Comparison of ENCODE assay signal across 8 cellular contexts in the genomic region with DNA sequence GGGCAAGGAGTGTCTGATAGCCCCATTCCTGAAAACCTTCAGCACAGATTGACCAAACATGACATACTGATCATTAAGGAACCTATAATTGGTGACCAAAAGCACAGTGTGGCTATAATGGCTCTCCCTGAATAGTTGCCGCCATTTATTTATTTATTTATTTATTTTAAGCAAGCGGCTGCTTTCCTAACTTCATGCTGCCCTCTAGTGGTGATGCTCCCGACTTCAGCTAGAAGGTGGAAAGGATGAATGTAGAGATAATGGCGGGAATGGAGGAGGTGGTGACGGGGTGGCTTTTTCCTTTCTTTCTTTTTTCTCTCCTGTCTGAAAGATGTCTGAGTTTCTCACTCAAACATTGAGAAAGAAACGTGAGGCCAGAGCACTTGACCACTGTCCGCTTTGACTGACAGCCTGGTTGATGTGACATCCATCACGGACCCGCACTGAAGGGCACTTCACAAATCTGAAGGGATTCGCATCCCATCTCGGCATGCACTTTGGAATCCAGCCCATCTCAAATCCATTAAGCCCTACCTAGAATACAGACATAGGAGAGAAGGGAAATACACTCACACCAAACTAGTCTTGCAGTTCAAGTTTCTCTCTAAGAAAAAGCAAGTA.
DNase-seq lines count a peak whose midpoint lies in the region; ATAC-seq, FAIRE-seq and TF ChIP-seq lines count a peak whose summit lies in the region.

No MANE protein-coding gene starts in this region.

- H3K36me3 ChIP-seq in suprapubic skin: no peaks in the 10 kb centered on the region

- H3K27me3 ChIP-seq in suprapubic skin: no peaks in the 10 kb centered on the region

- peak; percentile 66 for ATAC-seq in HG03520 (IDR thresholded peaks at IDR 0.05; ENCODE audit: unreplicated experiment)

- H3K4me1 ChIP-seq in suprapubic skin: peaks cover 3% of the 10 kb centered on the region

- no peak overlapping the region for H3K27ac ChIP-seq in suprapubic skin

- FAIRE-seq in GM18507 (lab: Jason Lieb, UNC): peak; percentile 59

- no peak for TF ChIP-seq POLR2A in suprapubic skin (IDR thresholded peaks at IDR 0.05)

- H3K4me3 ChIP-seq in epithelial cell of proximal tubule (ENCODE audit: low read depth, low read length) (no peak overlapping the region), suprapubic skin (no peak overlapping the region)

- WGBS in suprapubic skin: 27% methylated on average over 11 of the region's 11 CpGs

- DNase-seq in AG08395 (ENCODE audit: low spot score) (peak; percentile 64), GM18507 (ENCODE audit: extremely low spot score, insufficient read length, low read depth) (peak; percentile 8), NCI-H460 (ENCODE audit: extremely low read depth, low read depth) (peak; percentile 85), epithelial cell of proximal tubule (ENCODE audit: low read depth) (peak; percentile 20), middle frontal gyrus (ENCODE audit: extremely low spot score, low spot score) (peak; percentile 73), suprapubic skin (ENCODE audit: low spot score in 2 of 2) (peak; percentile 87 to 88)
- peak; percentile 64 to 67 for DNase-seq in activated CD4-positive, alpha-beta T cell treated with anti-CD3 and anti-CD28 coated beads, Interleukin-2, amount 50 U/mL, for 48 hours

- no peaks in the 10 kb centered on the region for H3K9me3 ChIP-seq in suprapubic skin

- TF ChIP-seq CTCF in epithelial cell of proximal tubule (conservative IDR thresholded peaks at IDR 0.05; ENCODE audit: low read depth, low read length): peak; percentile 91
- TF ChIP-seq CTCF in suprapubic skin (IDR thresholded peaks at IDR 0.05): peak; percentile 66 to 71

- TF ChIP-seq EP300 in suprapubic skin (IDR thresholded peaks at IDR 0.05): no peak

Comparison
In these comparisons a context has a peak if more than half of its experiments do, and no peak if none do; other contexts are left out.
1. DNase-seq: peak in every context shown above with its lines; median percentile 88 in suprapubic skin; 85 in NCI-H460; 73 in middle frontal gyrus; 66 in activated CD4-positive, alpha-beta T cell treated with anti-CD3 and anti-CD28 coated beads, Interleukin-2, amount 50 U/mL, for 48 hours; 64 in AG08395; 20 in epithelial cell of proximal tubule; 8 in GM18507.